27 cellular contexts compared by ENCODE assay signal in genomic region chr15:39767921-39768320, GRCh38.
"Had no signal": no experiment of that assay in that cellular context is flagged by ENCODE, and none has a peak within 500 bp of the region (broad histone marks: within the 10 kb centered on the region; RNA-seq: fewer than 3 reads in every experiment).

No MANE protein-coding gene starts in this region.

- H3K4me1 ChIP-seq: lower lobe of right lung, parathyroid adenoma had no signal

- H3K4me1 Mint-ChIP-seq: activated CD4-positive, alpha-beta T cell treated with anti-CD3 and anti-CD28 coated beads for 36 hours; activated naive CD8-positive, alpha-beta T cell treated with anti-CD3 and anti-CD28 coated beads, Interleukin-2, amount 50 U/mL, for 24 hours; naive thymus-derived CD8-positive, alpha-beta T cell had no signal

- H3K9ac ChIP-seq: parathyroid adenoma had no signal

- H3K4me3 Mint-ChIP-seq: activated CD4-positive, alpha-beta T cell treated with anti-CD3 and anti-CD28 coated beads for 36 hours; activated CD8-positive, alpha-beta memory T cell treated with anti-CD3 and anti-CD28 coated beads, Interleukin-2, amount 10 ng/mL, durations not matched to agents 7 days and 5 days; activated CD8-positive, alpha-beta T cell treated with anti-CD3 and anti-CD28 coated beads, Interleukin-2, amount 10 ng/mL, durations not matched to agents 7 days and 5 days; activated naive CD4-positive, alpha-beta T cell treated with anti-CD3 and anti-CD28 coated beads, Interleukin-2, amount 50 U/mL, for 24 hours; activated naive CD8-positive, alpha-beta T cell treated with anti-CD3 and anti-CD28 coated beads, Interleukin-2, amount 50 U/mL, for 24 hours; immature natural killer cell; naive thymus-derived CD8-positive, alpha-beta T cell; neural crest cell had no signal

- H3K27ac ChIP-seq: lower lobe of right lung, parathyroid adenoma, spleen, tibial nerve had no signal

- ATAC-seq: activated CD4-positive, alpha-beta T cell treated with anti-CD3 and anti-CD28 coated beads for 36 hours; activated CD8-positive, alpha-beta memory T cell treated with anti-CD3 and anti-CD28 coated beads, Interleukin-2, amount 10 ng/mL, durations not matched to agents 7 days and 5 days; activated CD8-positive, alpha-beta T cell treated with anti-CD3 and anti-CD28 coated beads, Interleukin-2, amount 10 ng/mL, durations not matched to agents 7 days and 5 days; activated naive CD8-positive, alpha-beta T cell treated with anti-CD3 and anti-CD28 coated beads, Interleukin-2, amount 50 U/mL, for 24 hours; esophagus mucosa; lower lobe of right lung; naive thymus-derived CD8-positive, alpha-beta T cell; right cardiac atrium had no signal

- H3K27me3 Mint-ChIP-seq: activated CD4-positive, alpha-beta T cell treated with anti-CD3 and anti-CD28 coated beads for 36 hours; activated CD8-positive, alpha-beta memory T cell treated with anti-CD3 and anti-CD28 coated beads, Interleukin-2, amount 10 ng/mL, durations not matched to agents 7 days and 5 days; activated naive CD4-positive, alpha-beta T cell treated with anti-CD3 and anti-CD28 coated beads, Interleukin-2, amount 50 U/mL, for 24 hours; activated naive CD8-positive, alpha-beta T cell treated with anti-CD3 and anti-CD28 coated beads, Interleukin-2, amount 50 U/mL, for 24 hours; naive thymus-derived CD8-positive, alpha-beta T cell had no signal

- H3K9me3 ChIP-seq: lower lobe of right lung, spleen, tibial nerve had no signal

- H3K27ac Mint-ChIP-seq: activated CD4-positive, alpha-beta T cell treated with anti-CD3 and anti-CD28 coated beads for 36 hours; activated CD8-positive, alpha-beta memory T cell treated with anti-CD3 and anti-CD28 coated beads, Interleukin-2, amount 10 ng/mL, durations not matched to agents 7 days and 5 days; activated CD8-positive, alpha-beta T cell treated with anti-CD3 and anti-CD28 coated beads, Interleukin-2, amount 10 ng/mL, durations not matched to agents 7 days and 5 days; activated naive CD4-positive, alpha-beta T cell treated with anti-CD3 and anti-CD28 coated beads, Interleukin-2, amount 50 U/mL, for 24 hours; activated naive CD8-positive, alpha-beta T cell treated with anti-CD3 and anti-CD28 coated beads, Interleukin-2, amount 50 U/mL, for 24 hours; activated T-helper 2 cell treated with anti-CD3 and anti-CD28 coated beads, Interferon-gamma antibody, Interleukin-2, Interleukin-4, amounts not matched to agents 10 μg/mL and 5 μg/mL and 100 μg/mL, durations not matched to agents 14 hours and 24 hours and 36 hours; immature natural killer cell; naive thymus-derived CD8-positive, alpha-beta T cell had no signal

- H3K36me3 Mint-ChIP-seq: activated CD8-positive, alpha-beta memory T cell treated with anti-CD3 and anti-CD28 coated beads, Interleukin-2, amount 10 ng/mL, durations not matched to agents 7 days and 5 days; activated naive CD4-positive, alpha-beta T cell treated with anti-CD3 and anti-CD28 coated beads, Interleukin-2, amount 50 U/mL, for 24 hours; naive thymus-derived CD8-positive, alpha-beta T cell had no signal

- H3K36me3 ChIP-seq: lower lobe of right lung, spleen, tibial nerve had no signal

- H3K27me3 ChIP-seq: spleen, tibial nerve had no signal

- H3K9me3 Mint-ChIP-seq: activated naive CD4-positive, alpha-beta T cell treated with anti-CD3 and anti-CD28 coated beads, Interleukin-2, amount 50 U/mL, for 24 hours; activated naive CD8-positive, alpha-beta T cell treated with anti-CD3 and anti-CD28 coated beads, Interleukin-2, amount 50 U/mL, for 24 hours; activated T-helper 2 cell treated with anti-CD3 and anti-CD28 coated beads, Interferon-gamma antibody, Interleukin-2, Interleukin-4, amounts not matched to agents 10 μg/mL and 5 μg/mL and 100 μg/mL, durations not matched to agents 14 hours and 24 hours and 36 hours; immature natural killer cell; naive thymus-derived CD8-positive, alpha-beta T cell; neural crest cell had no signal

- H3K4me3 ChIP-seq: lower lobe of right lung, spleen, tibial nerve had no signal

- H2AFZ ChIP-seq: parathyroid adenoma had no signal

- DNase-seq: activated CD4-positive, alpha-beta T cell treated with anti-CD3 and anti-CD28 coated beads for 36 hours; activated CD4-positive, CD25-positive, alpha-beta regulatory T cell; activated CD8-positive, alpha-beta memory T cell treated with anti-CD3 and anti-CD28 coated beads, Interleukin-2, amount 10 ng/mL, durations not matched to agents 7 days and 5 days; activated CD8-positive, alpha-beta T cell treated with anti-CD3 and anti-CD28 coated beads, Interleukin-2, amount 10 ng/mL, durations not matched to agents 7 days and 5 days; activated naive CD8-positive, alpha-beta T cell treated with anti-CD3 and anti-CD28 coated beads, Interleukin-2, amount 50 U/mL, for 24 hours; activated T-cell treated with anti-CD3 and anti-CD28 coated beads, Interleukin-2, amount 50 U/mL, for 48 hours; amygdala; caudate nucleus; cortex of kidney; foreskin fibroblast; head of caudate nucleus; hippocampal formation; immature natural killer cell; lower lobe of right lung; mesenchymal stem cell; naive thymus-derived CD8-positive, alpha-beta T cell; nucleus accumbens; right cardiac atrium; spleen; stimulated activated CD4-positive, alpha-beta T cell treated with anti-CD3 and anti-CD28 coated beads, Interleukin-2, amount 100 ng/mL, for 48 hours; stimulated activated naive CD4-positive, alpha-beta T cell treated with Interleukin-2 at 50 U/mL for 16 hours had no signal

- H3K79me2 ChIP-seq: parathyroid adenoma had no signal
